In the genomic region with DNA sequence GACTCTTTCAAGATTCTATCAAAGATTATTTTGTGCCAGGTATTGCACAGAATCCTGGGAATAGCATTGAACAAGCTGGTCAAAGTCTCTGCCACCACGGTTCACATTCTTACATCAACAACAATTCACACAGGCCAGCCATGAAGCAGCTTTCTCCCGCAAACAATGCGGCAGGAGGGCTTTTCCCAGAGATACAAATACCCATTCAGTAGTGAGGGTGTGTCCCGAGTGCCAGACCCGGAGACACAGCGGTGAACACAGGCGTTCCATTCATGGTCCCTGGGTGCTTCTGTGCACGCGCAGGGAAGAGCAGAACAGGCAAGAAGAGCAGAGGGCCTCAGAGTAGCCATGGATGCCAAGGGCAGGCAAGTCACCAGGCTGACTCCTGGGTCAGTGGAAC, we compare ENCODE assay signal across 25 cellular contexts.
"Had no signal": no experiment of that assay in that cellular context is flagged by ENCODE, and none has a peak within 500 bp of the region (broad histone marks: within the 10 kb centered on the region; RNA-seq: fewer than 3 reads in every experiment).

No MANE protein-coding gene starts in this region.

- DNase-seq: activated CD4-positive, alpha-beta T cell treated with anti-CD3 and anti-CD28 coated beads for 48 hours; activated CD4-positive, alpha-beta T cell treated with anti-CD3 and anti-CD28 coated beads, Interleukin-2, amount 50 U/mL, for 48 hours; activated CD4-positive, CD25-positive, alpha-beta regulatory T cell treated with anti-CD3 and anti-CD28 coated beads, Interleukin-2, amount 50 U/mL, for 72 hours; activated effector memory CD4-positive, alpha-beta T cell treated with anti-CD3 and anti-CD28 coated beads, Interleukin-2, amount 50 U/mL, for 16 hours; activated naive CD4-positive, alpha-beta T cell treated with Interleukin-2 at 50 U/mL for 16 hours; activated T-cell treated with anti-CD3 and anti-CD28 coated beads, Interleukin-2, amount 50 U/mL, for 4 hours; KG1; NCI-H1048; NCI-H146; NCI-H187 treated with DMSO at 0.1 percent for 48 hours; NCI-H2081 treated with DMSO at 0.1 percent for 48 hours; NCI-H2171; NCI-H226; NCI-H526; NK-92 treated with Interleukin-12 subunit alpha and Interleukin-12 subunit beta, amount 100 ng/mL, for 24 hours; OCI-M1; Right ventricle myocardium superior; SJCRH30; SW 1271; T-helper 9 cell had no signal

- H3K4me1 Mint-ChIP-seq: WTC11 had no signal

- H3K27ac Mint-ChIP-seq: activated naive CD8-positive, alpha-beta T cell; WTC11 had no signal

- ATAC-seq: activated T-cell treated with anti-CD3 and anti-CD28 coated beads, Interleukin-2, amount 50 U/mL, for 4 hours; Panc1; SK-N-SH treated with all-trans-retinoic acid at 6 μM for 48 hours; WTC11 had no signal

- H3K4me3 Mint-ChIP-seq: activated naive CD8-positive, alpha-beta T cell; activated T-cell treated with anti-CD3 and anti-CD28 coated beads, Interleukin-2, amount 50 U/mL, for 4 hours; WTC11 had no signal

- H3K4me1 ChIP-seq: SJCRH30 had no signal

- H3K27ac ChIP-seq: RWPE1, SJCRH30 had no signal

- H3K36me3 ChIP-seq: SJCRH30 had no signal

- H3K9me3 ChIP-seq: SJCRH30 had no signal

- H3K4me3 ChIP-seq: SJCRH30 had no signal

- H3K36me3 Mint-ChIP-seq: activated naive CD8-positive, alpha-beta T cell had no signal
